ENCODE assay signal across 19 cellular contexts in the genomic region with DNA sequence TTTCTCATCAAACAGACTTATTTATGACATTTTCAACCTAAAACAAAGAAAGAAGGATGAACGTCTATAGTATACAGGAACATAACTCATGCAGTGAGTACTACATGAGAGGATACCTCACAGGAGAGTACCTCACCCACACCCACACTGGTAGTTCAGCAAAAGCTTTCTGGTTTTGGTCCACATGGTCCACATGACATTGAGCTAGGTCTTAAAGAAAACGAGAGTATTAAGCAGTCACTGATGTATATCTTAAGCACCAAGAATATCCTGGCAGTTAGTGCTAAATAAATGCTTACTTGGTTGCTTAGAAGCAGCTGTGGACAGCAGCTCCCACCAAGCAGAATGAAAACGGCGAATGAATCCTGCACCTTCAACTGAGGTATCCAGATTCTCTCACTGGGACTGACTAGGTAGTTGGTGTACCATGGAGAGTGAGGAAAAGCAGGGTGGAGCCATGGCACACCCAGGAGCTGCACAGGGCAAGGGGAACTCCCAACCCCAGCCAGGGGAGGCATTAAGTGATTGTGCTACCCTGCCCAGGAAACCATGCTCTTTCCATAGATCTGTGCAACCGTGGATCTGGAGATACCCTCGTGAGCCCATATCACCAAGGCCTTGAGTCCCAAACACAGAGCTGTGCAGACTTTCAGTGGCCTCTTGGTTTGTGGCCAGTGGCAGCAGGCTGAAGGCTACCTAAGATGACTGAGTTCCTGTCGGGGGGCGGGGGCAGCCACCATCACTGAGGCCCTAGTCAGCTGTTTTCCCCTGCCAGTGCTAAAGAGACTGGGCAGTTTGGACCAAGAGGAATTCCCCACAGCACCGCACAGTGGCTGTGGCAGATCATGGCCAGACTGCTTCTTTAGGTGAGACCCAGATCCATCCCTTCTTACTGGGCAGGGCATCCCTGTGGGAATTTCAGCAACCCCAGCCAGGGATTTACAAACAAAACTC.
DNase-seq lines count a peak whose midpoint lies in the region; ATAC-seq and TF ChIP-seq lines count a peak whose summit lies in the region.
"Had no signal": no experiment of that assay in that cellular context is flagged by ENCODE, and none has a peak within 500 bp of the region (broad histone marks: within the 10 kb centered on the region; RNA-seq: fewer than 3 reads in every experiment).

No MANE protein-coding gene starts in this region.

- H4K20me1 ChIP-seq in PC-3 (ENCODE audit: low read length), result no peaks in the 10 kb centered on the region

- no peaks in the 10 kb centered on the region for H3F3A ChIP-seq in PC-3 (ENCODE audit: low read length, unreplicated experiment)

- DNase-seq in GM13976 (ENCODE audit: low spot score), result peak; percentile 38
- DNase-seq in PC-3, result no peak
- no peak for DNase-seq in stomach
- no peak for DNase-seq in vagina (ENCODE audit: extremely low spot score in 2 of 2)
- DNase-seq in NCI-H446 (lab: John Stamatoyannopoulos, UW), result no peak
- no peak for DNase-seq in tibial nerve (ENCODE audit: low spot score in 2 of 2)
- DNase-seq: ACHN; activated CD4-positive, alpha-beta T cell treated with anti-CD3 and anti-CD28 coated beads, Interleukin-2, amount 10 ng/mL, durations not matched to agents 7 days and 5 days; activated naive CD4-positive, alpha-beta T cell treated with anti-CD3 and anti-CD28 coated beads for 36 hours; activated T-cell treated with anti-CD3 and anti-CD28 coated beads for 4 hours; GOT3; NCI-H2029; NCI-H446 treated with DMSO at 0.1 percent for 48 hours; stimulated activated naive CD8-positive, alpha-beta T cell treated with anti-CD3 and anti-CD28 coated beads, Interleukin-15, Interleukin-2, amounts not matched to agents 100 U/mL and 50 U/mL, for 24 hours; trophoblast cell had no signal

- H3K27ac ChIP-seq in PC-3 (ENCODE audit: low read length), result no peak overlapping the region
- no peak overlapping the region for H3K27ac ChIP-seq in stomach
- no peak overlapping the region for H3K27ac ChIP-seq in vagina
- no peak overlapping the region for H3K27ac ChIP-seq in tibial nerve
- H3K27ac ChIP-seq: C4-2B had no signal

- no peak overlapping the region for H3K4me2 ChIP-seq in PC-3 (ENCODE audit: low read length)

- WGBS in stomach, 5 donors, result 85 to 93% (median 90%) methylated on average over 8 to 9 of the region's 9 CpGs
- WGBS in tibial nerve, 2 donors, result 86 to 92% methylated on average over 9 of the region's 9 CpGs

- intact Hi-C loops in PC-3 (cut with micrococcal nuclease), result no loop called here
- intact Hi-C loops in stomach (cut with DNase I; ENCODE audit: low total_unique reads), result no loop called here
- intact Hi-C loops in vagina (cut with DNase I), result no loop called here

- H3K9me2 ChIP-seq in PC-3 (replicated peaks; ENCODE audit: low read length), result no peaks in the 10 kb centered on the region

- TF ChIP-seq POLR2A in stomach (IDR thresholded peaks at IDR 0.05) (no peak), vagina (IDR thresholded peaks at IDR 0.05) (no peak), tibial nerve (IDR thresholded peaks at IDR 0.05) (no peak)

- CTCF ChIA-PET in PC-3 (lab: Charles Lee), result no interaction called here

- POLR2A ChIA-PET in PC-3 (lab: Charles Lee; ENCODE audit: unreplicated experiment), result no interaction called here

- no peaks in the 10 kb centered on the region for H3K4me1 ChIP-seq in PC-3 (ENCODE audit: insufficient read depth, low read length)
- H3K4me1 ChIP-seq in stomach, result no peaks in the 10 kb centered on the region
- no peaks in the 10 kb centered on the region for H3K4me1 ChIP-seq in vagina
- H3K4me1 ChIP-seq in tibial nerve, result peaks cover 0 to 3% (median 0%) of the 10 kb centered on the region in 4 donors

- H3K27me3 ChIP-seq in PC-3 (ENCODE audit: low read length) (no peaks in the 10 kb centered on the region), stomach (no peaks in the 10 kb centered on the region), vagina (no peaks in the 10 kb centered on the region), tibial nerve (no peaks in the 10 kb centered on the region)

- peak; percentile 75 for ATAC-seq in GM19351 (IDR thresholded peaks at IDR 0.05; ENCODE audit: unreplicated experiment)
- ATAC-seq in HG02763 (IDR thresholded peaks at IDR 0.05; ENCODE audit: unreplicated experiment), result peak; percentile 61
- peak; percentile 29; the same call in 1 of the 2 replicates for ATAC-seq in PC-3
- ATAC-seq: sciatic nerve; stimulated activated naive CD8-positive, alpha-beta T cell treated with anti-CD3 and anti-CD28 coated beads, Interleukin-15, Interleukin-2, amounts not matched to agents 100 U/mL and 50 U/mL, for 24 hours had no signal

- H3K9me3 ChIP-seq in PC-3 (ENCODE audit: low read length) (no peaks in the 10 kb centered on the region), stomach (peaks cover 0 to 23% (median 13%) of the 10 kb centered on the region in 4 donors), vagina (no peaks in the 10 kb centered on the region), tibial nerve (peaks cover 0 to 21% (median 9%) of the 10 kb centered on the region in 4 donors)

- no peaks in the 10 kb centered on the region for H3K79me2 ChIP-seq in PC-3 (ENCODE audit: low read length)

- no TSS peak for BruUV-seq in PC-3 (replicated peaks; lab: Mats Ljungman, UMichigan)

- H3K36me3 ChIP-seq in PC-3 (ENCODE audit: low read depth, low read length) (peaks cover 4% of the 10 kb centered on the region; the same call in 1 of the 2 replicates), stomach (peaks cover 0 to 11% (median 7%) of the 10 kb centered on the region in 4 donors), vagina (no peaks in the 10 kb centered on the region), tibial nerve (peaks cover 0 to 30% (median 0%) of the 10 kb centered on the region in 3 donors)

- H3K4me3 ChIP-seq in PC-3 (ENCODE audit: low read length) (no peak overlapping the region), stomach (no peak overlapping the region), vagina (no peak overlapping the region), tibial nerve (no peak overlapping the region)

- no peak overlapping the region for H3K9ac ChIP-seq in PC-3 (ENCODE audit: low read length)

- no peak for TF ChIP-seq CTCF in GM13976 (IDR thresholded peaks at IDR 0.05; ENCODE audit: borderline replicate concordance, control extremely low read depth, extremely low read depth, insufficient read depth, missing control alignments)
- no peak for TF ChIP-seq CTCF in PC-3 (conservative IDR thresholded peaks at IDR 0.05; ENCODE audit: low read depth, low read length)
- no peak for TF ChIP-seq CTCF in stomach (IDR thresholded peaks at IDR 0.05)
- TF ChIP-seq CTCF in vagina (IDR thresholded peaks at IDR 0.05), result no peak
- no peak for TF ChIP-seq CTCF in tibial nerve (IDR thresholded peaks at IDR 0.05)

- no peak overlapping the region for H2AFZ ChIP-seq in PC-3 (ENCODE audit: low read length)

- TF ChIP-seq EP300 in stomach (IDR thresholded peaks at IDR 0.05) (no peak), tibial nerve (IDR thresholded peaks at IDR 0.05) (no peak)

- in situ Hi-C loops in GM13976 (cut with MboI; ENCODE audit: low sequenced_read_pairs, unreplicated experiment), result no loop called here
